ENCODE assay signal across 9 cellular contexts in genomic region chr22:45934659-45935341, GRCh38. TPM values are rescaled to one million over a fixed set of nuclear protein-coding genes. Genes with fewer than 3 reads are reported as not detected.
A peak's percentile ranks its signal among the peaks of the same experiment; 100 is the strongest.
DNase-seq lines count a peak whose midpoint lies in the region; ATAC-seq and TF ChIP-seq lines count a peak whose summit lies in the region.
"Had no signal": no experiment of that assay in that cellular context is flagged by ENCODE, and none has a peak within 500 bp of the region (broad histone marks: within the 10 kb centered on the region; RNA-seq: fewer than 3 reads in every experiment).

No MANE protein-coding gene starts in this region.

- POLR2A ChIA-PET in OCI-LY7 (lab: Charles Lee), result no interaction called here

- 19 to 24% methylated on average over 27 of the region's 27 CpGs for WGBS in esophagus, 2 donors

- H3K9ac ChIP-seq in skeletal muscle satellite cell (ENCODE audit: low read depth, low read length), result no peak overlapping the region

- H3K27me3 ChIP-seq in esophagus (ENCODE audit: control insufficient read depth in 1 of 2, insufficient read depth in 2 of 2, low read length in 2 of 2) (no peaks in the 10 kb centered on the region), skeletal muscle satellite cell (ENCODE audit: control insufficient read depth, insufficient read depth, low read length) (peaks cover 37% of the 10 kb centered on the region)

- H3K36me3 ChIP-seq in esophagus (ENCODE audit: control insufficient read depth in 2 of 2, insufficient read depth in 2 of 2, low read length in 1 of 2), result peaks cover 0 to 4% of the 10 kb centered on the region in 2 donors
- no peaks in the 10 kb centered on the region for H3K36me3 ChIP-seq in skeletal muscle satellite cell (ENCODE audit: insufficient read depth, low read length)
- no peaks in the 10 kb centered on the region for H3K36me3 ChIP-seq in OCI-LY7 (ENCODE audit: insufficient read depth, low read length)

- DNase-seq in ELR (ENCODE audit: low read depth) (peak; percentile 94), NCI-H69 (lab: John Stamatoyannopoulos, UW) (peak; percentile 89), OCI-LY7 (ENCODE audit: low spot score) (no peak), NCI-H2171 (lab: John Stamatoyannopoulos, UW) (no peak)

- H3K4me1 ChIP-seq in esophagus (ENCODE audit: control insufficient read depth in 2 of 2, insufficient read depth in 2 of 2, low read length in 1 of 2) (peaks cover 8 to 17% of the 10 kb centered on the region in 2 donors), skeletal muscle satellite cell (ENCODE audit: control insufficient read depth, insufficient read depth, low read length) (peaks cover 35% of the 10 kb centered on the region), OCI-LY7 (ENCODE audit: insufficient read depth, low read length, poor library complexity, severe bottlenecking) (no peaks in the 10 kb centered on the region)

- no peak overlapping the region for H2AFZ ChIP-seq in OCI-LY7 (ENCODE audit: low read length)

- H3K9me2 ChIP-seq in OCI-LY7 (ENCODE audit: insufficient read depth, low read length), result no peaks in the 10 kb centered on the region

- CTCF ChIA-PET in OCI-LY7 (lab: Charles Lee; ENCODE audit: unreplicated experiment), result no interaction called here

- peaks cover 0 to 3% of the 10 kb centered on the region in 2 donors for H3K9me3 ChIP-seq in esophagus (ENCODE audit: control insufficient read depth in 2 of 2, insufficient read depth in 1 of 2, low read depth in 1 of 2, low read length in 1 of 2)
- H3K9me3 ChIP-seq in skeletal muscle satellite cell (replicated peaks; ENCODE audit: low read length), result no peaks in the 10 kb centered on the region
- no peaks in the 10 kb centered on the region for H3K9me3 ChIP-seq in OCI-LY7 (ENCODE audit: low read length)

- no TSS peak for BruUV-seq in OCI-LY7 (replicated peaks; lab: Mats Ljungman, UMichigan)

- ATAC-seq in GM18861 (IDR thresholded peaks at IDR 0.05; ENCODE audit: unreplicated experiment), result no peak

- H3K4me3 ChIP-seq in esophagus (ENCODE audit: low read depth in 1 of 2, low read length in 2 of 2), result peak overlapping the region; percentile 13 to 18
- peak overlapping the region; percentile 54 for H3K4me3 ChIP-seq in skeletal muscle satellite cell (ENCODE audit: low read length)
- H3K4me3 ChIP-seq in OCI-LY7 (ENCODE audit: low read depth, low read length, poor library complexity, severe bottlenecking), result no peak overlapping the region

- no peaks in the 10 kb centered on the region for H3K79me2 ChIP-seq in OCI-LY7 (ENCODE audit: insufficient read depth, low read depth, low read length)

- peak overlapping the region; percentile 85 for H3K4me2 ChIP-seq in skeletal muscle satellite cell (ENCODE audit: low read length)
- H3K4me2 ChIP-seq in OCI-LY7 (ENCODE audit: low read length), result no peak overlapping the region

- TF ChIP-seq CTCF in OCI-LY7 (conservative IDR thresholded peaks at IDR 0.05; ENCODE audit: low read length), result no peak

- H3K27ac ChIP-seq in esophagus (ENCODE audit: low read depth in 2 of 2, low read length in 1 of 2) (peak overlapping the region; percentile 76 to 77), OCI-LY7 (ENCODE audit: low read depth, low read length, poor library complexity, severe bottlenecking) (no peak overlapping the region)
- H3K27ac ChIP-seq: HL-60 had no signal

- intact Hi-C loops in OCI-LY7 (cut with micrococcal nuclease; ENCODE audit: unreplicated experiment), result no loop called here

- no peaks in the 10 kb centered on the region for H4K20me1 ChIP-seq in OCI-LY7 (ENCODE audit: insufficient read depth, low read length)

RNA-seq across cellular contexts. Expression of gene WNT7B, which starts 42.2 kb away (rescaled TPM):
- 1 to 10 TPM; 6.6 to 6.8 TPM for polyA plus RNA-seq in esophagus
- total RNA-seq in skeletal muscle satellite cell (2012; rRNA removed), result not detected in 2 replicates
- total RNA-seq in OCI-LY7 (2014; rRNA removed; shearing (Covaris generic)), result not detected in 2 replicates
- not detected in 2 replicates for total RNA-seq in OCI-LY7 (2022)
- total RNA-seq: T-helper 1 cell treated with Interleukin-12 subunit alpha and Interleukin-12 subunit beta and Interleukin-4 antibody, amounts not matched to agents 30 ng/mL and 1 ng/mL, for 36 hours had no signal

Comparison
In these comparisons a context has a peak if more than half of its experiments do, and no peak if none do; other contexts are left out.
1. DNase-seq: peak in ELR (single experiment) and NCI-H69 (single experiment); none in OCI-LY7 (single experiment) and NCI-H2171 (single experiment).